ENCODE assay signal across 10 cellular contexts in genomic region chr18:48941672-48942071, GRCh38. TPM values are rescaled to one million over a fixed set of nuclear protein-coding genes. Genes with fewer than 3 reads are reported as not detected.
A peak's percentile ranks its signal among the peaks of the same experiment; 100 is the strongest.
DNase-seq lines count a peak whose midpoint lies in the region; ATAC-seq, FAIRE-seq and TF ChIP-seq lines count a peak whose summit lies in the region.
"Had no signal": no experiment of that assay in that cellular context is flagged by ENCODE, and none has a peak within 500 bp of the region (broad histone marks: within the 10 kb centered on the region; RNA-seq: fewer than 3 reads in every experiment).

No MANE protein-coding gene starts in this region.

- WGBS in K562 (ENCODE audit: insufficient coverage, low coverage, missing lambda C conversion rate), result 82% methylated on average over 7 of the region's 7 CpGs
- WGBS in transverse colon (ENCODE audit: low coverage in 1 of 2), 2 donors, result 78% methylated on average over 7 of the region's 7 CpGs; no CpG with 5 or more reads in 1 of the 2 donors

- POLR2A ChIA-PET in K562 (lab: Yijun Ruan, JAX), result no interaction called here

- TF ChIP-seq RAD21 in K562 (CRISPR knock-in tag; conservative IDR thresholded peaks at IDR 0.05 in 1 of 2, IDR thresholded peaks at IDR 0.05 in 1 of 2), result no peak

- H3K27me3 Mint-ChIP-seq in activated T-cell treated with anti-CD3 and anti-CD28 coated beads, Interleukin-2, amount 50 U/mL, for 72 hours (ENCODE audit: low read depth), result no peaks in the 10 kb centered on the region

- H4K20me1 ChIP-seq in K562 (replicated peaks; ENCODE audit: control insufficient read depth, insufficient read depth, low read length), result no peaks in the 10 kb centered on the region

- in situ Hi-C loops in K562 (cut with MboI), result no loop called here
- in situ Hi-C loops in transverse colon (cut with MboI; ENCODE audit: low pct_ligation_motif_present in 1 of 4, low pct_unique_long_range_greater_than_20kb in 1 of 4, low sequenced_read_pairs in 3 of 4), result no loop called here

- no TSS peak for BruUV-seq in K562 (replicated peaks; lab: Mats Ljungman, UMichigan)

- peaks cover 94% of the 10 kb centered on the region for H3K4me1 Mint-ChIP-seq in activated T-cell treated with anti-CD3 and anti-CD28 coated beads, Interleukin-2, amount 50 U/mL, for 72 hours (ENCODE audit: low read depth)

- no peak overlapping the region for H3K4me3 ChIP-seq in K562
- H3K4me3 ChIP-seq in lower lobe of right lung, result peak overlapping the region; percentile 90
- H3K4me3 ChIP-seq in transverse colon, result no peak overlapping the region

- intact Hi-C loops in K562 (cut with micrococcal nuclease), result no loop called here
- intact Hi-C loops in lower lobe of right lung (cut with DNase I), result no loop called here
- intact Hi-C loops in transverse colon (cut with DNase I; ENCODE audit: low total_unique reads), result loop anchor here (10.0 kb wide), 1 partner anchor 157 kb away; no protein-coding TSS in a partner anchor

- peak overlapping the region; percentile 33 for H3K27ac Mint-ChIP-seq in activated T-cell treated with anti-CD3 and anti-CD28 coated beads, Interleukin-2, amount 50 U/mL, for 72 hours

- no peaks in the 10 kb centered on the region for H3K9me1 ChIP-seq in K562 (ENCODE audit: control insufficient read depth, insufficient read depth, low read length)

- no peak overlapping the region for H3K4me2 ChIP-seq in K562 (ENCODE audit: insufficient read depth, low read length)

- H3K27me3 ChIP-seq in K562 (ENCODE audit: control insufficient read depth in 2 of 2, insufficient read depth in 2 of 2, low read length in 2 of 2) (no peaks in the 10 kb centered on the region), lower lobe of right lung (ENCODE audit: low read depth) (no peaks in the 10 kb centered on the region), transverse colon (no peaks in the 10 kb centered on the region)

- no peak for TF ChIP-seq EP300 in K562 (IDR thresholded peaks at IDR 0.05; ENCODE audit: low read length)
- TF ChIP-seq EP300 in transverse colon (IDR thresholded peaks at IDR 0.05; ENCODE audit: low read depth), result no peak

- CTCF ChIA-PET in K562 (lab: Yijun Ruan, JAX; ENCODE audit: low intra/inter-chr PET ratio), result no interaction called here

- peak overlapping the region; percentile 76 to 92 for H3K4me3 Mint-ChIP-seq in activated T-cell treated with anti-CD3 and anti-CD28 coated beads, Interleukin-2, amount 50 U/mL, for 72 hours

- peaks cover 13 to 18% of the 10 kb centered on the region in 2 experiments for H3K4me1 ChIP-seq in K562 (replicated peaks in 1 of 2; ENCODE audit: control insufficient read depth in 2 of 2, insufficient read depth in 2 of 2, low read length in 2 of 2)
- peaks cover 98% of the 10 kb centered on the region for H3K4me1 ChIP-seq in lower lobe of right lung
- H3K4me1 ChIP-seq in transverse colon, result peaks cover 85 to 100% (median 99%) of the 10 kb centered on the region in 4 donors

- H3K9me3 Mint-ChIP-seq in activated T-cell treated with anti-CD3 and anti-CD28 coated beads, Interleukin-2, amount 50 U/mL, for 72 hours, result no peaks in the 10 kb centered on the region

- H3K79me2 ChIP-seq in K562 (ENCODE audit: control insufficient read depth, insufficient read depth, low read length), result no peaks in the 10 kb centered on the region; the same call in 2 of the 3 replicates

- no peak for FAIRE-seq in K562 (lab: Jason Lieb, UNC)

- 0 out of 3 replicates have a peak, but pooled peaks cover 2% of the 10 kb centered on the region for H3K36me3 ChIP-seq in K562 (ENCODE audit: control insufficient read depth, insufficient read depth, low read length)
- H3K36me3 ChIP-seq in lower lobe of right lung, result peaks cover 49% of the 10 kb centered on the region
- no peaks in the 10 kb centered on the region for H3K36me3 ChIP-seq in transverse colon

- no peak overlapping the region for H2AFZ ChIP-seq in K562 (ENCODE audit: low read depth, low read length)

- DNase-seq in activated T-cell treated with anti-CD3 and anti-CD28 coated beads, Interleukin-2, amount 50 U/mL, for 72 hours, result no peak
- DNase-seq in activated T-cell treated with anti-CD3 and anti-CD28 coated beads, Interleukin-2, amount 50 U/mL, for 48 hours, result no peak
- DNase-seq in K562 (ENCODE audit: extremely low read depth in 1 of 4, low spot score in 3 of 4) (no peak), lower lobe of right lung (no peak), transverse colon (no peak), epidermal melanocyte (ENCODE audit: insufficient read length, low spot score) (no peak), NCI-H524 treated with DMSO at 0.1 percent for 48 hours (lab: John Stamatoyannopoulos, UW) (no peak)
- no peak for DNase-seq in stimulated activated CD4-positive, alpha-beta T cell treated with anti-CD3 and anti-CD28 coated beads, Interleukin-4, amount 100 ng/mL, for 24 hours
- DNase-seq: NCI-H82 had no signal

- no peak for ATAC-seq in activated T-cell treated with anti-CD3 and anti-CD28 coated beads, Interleukin-2, amount 50 U/mL, for 72 hours (replicated peaks in 1 of 2)
- ATAC-seq in K562, result no peak
- no peak for ATAC-seq in lower lobe of right lung

- TF ChIP-seq POLR2A in K562 (conservative IDR thresholded peaks at IDR 0.05) (no peak), transverse colon (IDR thresholded peaks at IDR 0.05) (no peak)

- H3K27ac ChIP-seq in K562 (ENCODE audit: extremely low read depth, low read depth, low read length) (no peak overlapping the region), lower lobe of right lung (peak overlapping the region; percentile 94), transverse colon (peak overlapping the region; percentile 92 to 100 (median 98))
- H3K27ac ChIP-seq: C4-2B had no signal

- peaks cover 7 to 11% of the 10 kb centered on the region in 2 donors for H3K36me3 Mint-ChIP-seq in activated T-cell treated with anti-CD3 and anti-CD28 coated beads, Interleukin-2, amount 50 U/mL, for 72 hours (ENCODE audit: insufficient read depth in 2 of 2)

- H3K9ac ChIP-seq in K562 (ENCODE audit: insufficient read depth in 1 of 2, low read depth in 2 of 2, low read length in 2 of 2), result no peak overlapping the region

- TF ChIP-seq CTCF in K562 (IDR thresholded peaks at IDR 0.05 in 2 of 3, conservative IDR thresholded peaks at IDR 0.05 in 1 of 3; ENCODE audit: insufficient read depth in 2 of 3, low read depth in 1 of 3, low read length in 3 of 3), result no peak
- no peak for TF ChIP-seq CTCF in lower lobe of right lung (IDR thresholded peaks at IDR 0.05)
- no peak for TF ChIP-seq CTCF in transverse colon (IDR thresholded peaks at IDR 0.05)

- H3K9me3 ChIP-seq in K562 (replicated peaks; ENCODE audit: control insufficient read depth, insufficient read depth, low read depth, low read length) (no peaks in the 10 kb centered on the region), lower lobe of right lung (no peaks in the 10 kb centered on the region), transverse colon (no peaks in the 10 kb centered on the region)

TF ChIP-seq in K562, 482 proteins besides CTCF, POLR2A, EP300 and RAD21:
- TF ChIP-seq ZNF263 (CRISPR knock-in tag; IDR thresholded peaks at IDR 0.05; ENCODE audit: borderline replicate concordance) (peak; percentile 97), ZFP36 (IDR thresholded peaks at IDR 0.05; ENCODE audit: low read depth, low read length, partially characterized antibody) (no peak)

RNA-seq across cellular contexts. Expression of gene SMAD7, which starts 9.1 kb away (rescaled TPM):
- 10 to 100 TPM; 14.9 to 21.7 TPM for total RNA-seq in activated T-cell treated with anti-CD3 and anti-CD28 coated beads, Interleukin-2, amount 50 U/mL, for 72 hours
- 2.6 and 6.2 TPM in 2 replicates for total RNA-seq in K562 (2011; cell fraction: chromatin; rRNA removed; ENCODE audit: low replicate concordance)
- 3.9 and 7.0 TPM in 2 replicates for total RNA-seq in K562 (2011; cell fraction: nucleolus; rRNA removed)
- 3.3 and 4.1 TPM in 2 replicates for total RNA-seq in K562 (2011; cell fraction: nucleoplasm; rRNA removed)
- 2.9 and 3.0 TPM in 2 replicates for total RNA-seq in K562 (2014; rRNA removed)
- total RNA-seq in K562 (2014; rRNA removed; fragmentation: Illumina TruSeq; extraction: Trizol), result 1.1 and 1.3 TPM in 2 replicates
- 0.90 and 0.94 TPM in 2 replicates for total RNA-seq in K562 (2015; rRNA removed; fragmentation: Illumina TruSeq; extraction: Trizol)
- 2.1 and 2.5 TPM in 2 replicates for total RNA-seq in K562 (2021)
- polyA plus RNA-seq in K562 (2011; rRNA removed), result 1.8 TPM in 2 replicates
- 3.3 and 3.7 TPM in 2 replicates for polyA plus RNA-seq in K562 (2011; cell fraction: cytosol; rRNA removed)
- 4.6 and 5.7 TPM in 2 replicates for polyA plus RNA-seq in K562 (2011; cell fraction: nucleus; rRNA removed)
- polyA plus RNA-seq in K562 (2012), result 1.7 and 4.1 TPM in 2 replicates
- 1.4 and 1.6 TPM in 2 replicates for polyA plus RNA-seq in K562 (2014; fragmentation: Illumina TruSeq; extraction: Trizol)
- under 1 TPM; 0.13 to 0.23 TPM for polyA plus RNA-seq in K562 (2014; fragmentation: Nextera tagmentation; extraction: Ambion mirVana)
- polyA plus RNA-seq in K562 (2014; rRNA removed), result 1.8 and 2.9 TPM in 2 replicates
- polyA minus RNA-seq in K562 (2011; rRNA and poly(A)+ RNA removed), result 3.4 and 3.7 TPM in 2 replicates
- 2.0 and 4.6 TPM in 2 replicates for polyA minus RNA-seq in K562 (2011; cell fraction: cytosol; rRNA and poly(A)+ RNA removed)
- 3.8 and 4.7 TPM in 2 replicates for polyA minus RNA-seq in K562 (2011; cell fraction: nucleus; rRNA and poly(A)+ RNA removed)
- 63.4 TPM for total RNA-seq in lower lobe of right lung
- total RNA-seq in transverse colon, result 100 to 1,000 TPM in 1 of 4 donors, 10 to 100 TPM in 3; 76.0 to 199 (median 77.1) TPM
